ENCODE assay signal across 15 cellular contexts in the genomic region with DNA sequence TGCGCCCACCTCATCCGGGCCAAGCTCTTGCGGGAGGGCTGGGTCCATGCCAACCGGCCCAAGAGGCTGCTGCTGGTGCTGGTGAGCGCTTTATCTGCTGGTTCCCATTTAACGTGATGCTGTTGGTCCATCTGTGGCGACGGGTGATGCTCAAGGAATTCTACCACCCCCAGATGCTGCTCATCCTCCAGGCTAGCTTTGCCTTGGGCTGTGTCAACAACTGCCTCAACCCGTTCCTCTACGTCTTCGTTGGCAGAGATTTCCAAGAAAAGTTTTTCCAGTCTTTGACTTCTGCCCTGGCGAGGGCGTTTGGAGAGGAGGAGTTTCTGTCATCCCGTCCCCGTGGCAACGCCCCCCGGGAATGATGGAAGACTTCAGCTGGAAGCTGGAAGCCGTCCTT. TPM values are rescaled to one million over a fixed set of nuclear protein-coding genes. Genes with fewer than 3 reads are reported as not detected.
"Had no signal": no experiment of that assay in that cellular context is flagged by ENCODE, and none has a peak within 500 bp of the region (broad histone marks: within the 10 kb centered on the region; RNA-seq: fewer than 3 reads in every experiment).

No MANE protein-coding gene starts in this region.

RNA-seq across cellular contexts. Expression of gene GPR32, which starts 11.2 kb away (rescaled TPM):
- total RNA-seq: activated B cell treated with CpG ODN at 0.5 μM for 24 hours; activated CD4-positive, alpha-beta memory T cell treated with anti-CD3 and anti-CD28 coated beads for 36 hours; activated CD4-positive, alpha-beta memory T cell treated with anti-CD3 and anti-CD28 coated beads, Interleukin-2, amount 10 ng/mL, durations not matched to agents 7 days and 5 days; activated CD4-positive, alpha-beta T cell treated with anti-CD3 and anti-CD28 coated beads for 36 hours; activated CD4-positive, alpha-beta T cell treated with anti-CD3 and anti-CD28 coated beads, Interleukin-2, amount 10 ng/mL, durations not matched to agents 24 days and 14 days; activated CD4-positive, alpha-beta T cell treated with anti-CD3 and anti-CD28 coated beads, Interleukin-2, amount 10 ng/mL, durations not matched to agents 7 days and 5 days; activated CD8-positive, alpha-beta memory T cell treated with anti-CD3 and anti-CD28 coated beads for 36 hours; activated CD8-positive, alpha-beta memory T cell treated with anti-CD3 and anti-CD28 coated beads, Interleukin-2, amount 10 ng/mL, durations not matched to agents 7 days and 5 days; activated CD8-positive, alpha-beta T cell treated with anti-CD3 and anti-CD28 coated beads for 36 hours; activated CD8-positive, alpha-beta T cell treated with anti-CD3 and anti-CD28 coated beads, Interleukin-2, amount 10 ng/mL, durations not matched to agents 7 days and 5 days; T-cell; T-helper 1 cell treated with Interleukin-12 subunit alpha and Interleukin-12 subunit beta and Interleukin-4 antibody, amounts not matched to agents 30 ng/mL and 1 ng/mL, for 36 hours; T-helper 17 cell; T-helper 2 cell treated with Interferon-gamma antibody and Interleukin-4, amounts not matched to agents 100 ng/mL and 5 ng/mL, for 36 hours; WTC11 had no signal

RNA-seq across cellular contexts. Expression of gene ACP4, which starts 31.1 kb away (rescaled TPM):
- total RNA-seq: activated B cell treated with CpG ODN at 0.5 μM for 24 hours; activated CD4-positive, alpha-beta memory T cell treated with anti-CD3 and anti-CD28 coated beads for 36 hours; activated CD4-positive, alpha-beta memory T cell treated with anti-CD3 and anti-CD28 coated beads, Interleukin-2, amount 10 ng/mL, durations not matched to agents 7 days and 5 days; activated CD4-positive, alpha-beta T cell treated with anti-CD3 and anti-CD28 coated beads for 36 hours; activated CD4-positive, alpha-beta T cell treated with anti-CD3 and anti-CD28 coated beads, Interleukin-2, amount 10 ng/mL, durations not matched to agents 24 days and 14 days; activated CD4-positive, alpha-beta T cell treated with anti-CD3 and anti-CD28 coated beads, Interleukin-2, amount 10 ng/mL, durations not matched to agents 7 days and 5 days; activated CD8-positive, alpha-beta memory T cell treated with anti-CD3 and anti-CD28 coated beads for 36 hours; activated CD8-positive, alpha-beta memory T cell treated with anti-CD3 and anti-CD28 coated beads, Interleukin-2, amount 10 ng/mL, durations not matched to agents 7 days and 5 days; activated CD8-positive, alpha-beta T cell treated with anti-CD3 and anti-CD28 coated beads for 36 hours; activated CD8-positive, alpha-beta T cell treated with anti-CD3 and anti-CD28 coated beads, Interleukin-2, amount 10 ng/mL, durations not matched to agents 7 days and 5 days; T-cell; T-helper 1 cell treated with Interleukin-12 subunit alpha and Interleukin-12 subunit beta and Interleukin-4 antibody, amounts not matched to agents 30 ng/mL and 1 ng/mL, for 36 hours; T-helper 17 cell; T-helper 2 cell treated with Interferon-gamma antibody and Interleukin-4, amounts not matched to agents 100 ng/mL and 5 ng/mL, for 36 hours; WTC11 had no signal

RNA-seq across cellular contexts. Expression of gene SHANK1, which starts 39.5 kb away (rescaled TPM):
- total RNA-seq: activated B cell treated with CpG ODN at 0.5 μM for 24 hours; activated CD4-positive, alpha-beta memory T cell treated with anti-CD3 and anti-CD28 coated beads for 36 hours; activated CD4-positive, alpha-beta memory T cell treated with anti-CD3 and anti-CD28 coated beads, Interleukin-2, amount 10 ng/mL, durations not matched to agents 7 days and 5 days; activated CD4-positive, alpha-beta T cell treated with anti-CD3 and anti-CD28 coated beads for 36 hours; activated CD4-positive, alpha-beta T cell treated with anti-CD3 and anti-CD28 coated beads, Interleukin-2, amount 10 ng/mL, durations not matched to agents 24 days and 14 days; activated CD4-positive, alpha-beta T cell treated with anti-CD3 and anti-CD28 coated beads, Interleukin-2, amount 10 ng/mL, durations not matched to agents 7 days and 5 days; activated CD8-positive, alpha-beta memory T cell treated with anti-CD3 and anti-CD28 coated beads for 36 hours; activated CD8-positive, alpha-beta memory T cell treated with anti-CD3 and anti-CD28 coated beads, Interleukin-2, amount 10 ng/mL, durations not matched to agents 7 days and 5 days; activated CD8-positive, alpha-beta T cell treated with anti-CD3 and anti-CD28 coated beads, Interleukin-2, amount 10 ng/mL, durations not matched to agents 7 days and 5 days; T-helper 1 cell treated with Interleukin-12 subunit alpha and Interleukin-12 subunit beta and Interleukin-4 antibody, amounts not matched to agents 30 ng/mL and 1 ng/mL, for 36 hours; T-helper 17 cell; T-helper 2 cell treated with Interferon-gamma antibody and Interleukin-4, amounts not matched to agents 100 ng/mL and 5 ng/mL, for 36 hours had no signal
